ENCODE assay signal across 11 cellular contexts in the genomic region with DNA sequence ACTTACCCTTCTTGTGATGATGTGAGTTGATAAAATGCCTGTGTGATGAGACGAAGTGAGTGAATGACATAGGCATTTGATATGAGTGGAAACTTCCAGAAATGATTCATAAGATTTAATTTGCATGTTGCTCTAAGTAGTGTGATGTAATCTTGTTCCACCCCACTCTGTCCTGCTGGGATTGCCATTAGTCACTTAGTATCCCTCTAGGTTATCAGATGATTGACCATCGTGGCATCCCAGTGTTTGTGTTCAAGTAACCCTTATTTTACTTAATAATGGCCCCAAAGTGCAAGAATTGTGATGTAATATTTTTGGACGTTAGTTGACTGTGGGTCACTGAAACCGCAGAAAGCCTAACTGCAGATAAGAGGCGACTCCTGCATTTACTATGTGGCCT.
DNase-seq lines count a peak whose midpoint lies in the region; ATAC-seq and TF ChIP-seq lines count a peak whose summit lies in the region.
"Had no signal": no experiment of that assay in that cellular context is flagged by ENCODE, and none has a peak within 500 bp of the region (broad histone marks: within the 10 kb centered on the region; RNA-seq: fewer than 3 reads in every experiment).

No MANE protein-coding gene starts in this region.

- no peaks in the 10 kb centered on the region for H3K9me3 ChIP-seq in left lung
- H3K9me3 ChIP-seq: Caco-2 had no signal

- DNase-seq in AG09319 (ENCODE audit: extremely low read depth, low read depth) (peak; percentile 71), LoVo (ENCODE audit: low spot score) (peak; percentile 40), choroid plexus epithelial cell (ENCODE audit: low read depth) (peak; percentile 94), left lung (no peak), HuH-7 (ENCODE audit: low spot score) (no peak), mucosa of gallbladder (ENCODE audit: low spot score) (no peak), anterior cingulate cortex (lab: John Stamatoyannopoulos, UW) (no peak)
- DNase-seq: Caco-2, MM.1S, NCI-H748 treated with DMSO at 0.1 percent for 48 hours had no signal

- H3K27me3 ChIP-seq in left lung: no peaks in the 10 kb centered on the region

- no peaks in the 10 kb centered on the region for H3K4me1 ChIP-seq in left lung
- H3K4me1 ChIP-seq: Caco-2 had no signal

- H3K36me3 ChIP-seq in left lung: no peaks in the 10 kb centered on the region

- ATAC-seq in left lung: peak; percentile 29
- ATAC-seq in HG03139 (IDR thresholded peaks at IDR 0.05; ENCODE audit: unreplicated experiment): no peak

- TF ChIP-seq CTCF in AG09319 (IDR thresholded peaks at IDR 0.05; ENCODE audit: low read depth, low read length) (no peak), choroid plexus epithelial cell (conservative IDR thresholded peaks at IDR 0.05; ENCODE audit: low read depth, low read length) (no peak), left lung (IDR thresholded peaks at IDR 0.05) (no peak)

- no peak overlapping the region for H3K27ac ChIP-seq in left lung

- intact Hi-C loops in left lung (cut with DNase I): no loop called here

- H3K4me3 ChIP-seq in choroid plexus epithelial cell (ENCODE audit: low read depth, low read length) (no peak overlapping the region), left lung (no peak overlapping the region)

Comparison
In these comparisons a context has a peak if more than half of its experiments do, and no peak if none do; other contexts are left out.
1. DNase-seq: peak in AG09319 (single experiment), LoVo (single experiment) and choroid plexus epithelial cell (single experiment); none in left lung (0 of 2), HuH-7 (single experiment), mucosa of gallbladder (single experiment) and anterior cingulate cortex (0 of 58).